14 cellular contexts compared by ENCODE assay signal in the genomic region with DNA sequence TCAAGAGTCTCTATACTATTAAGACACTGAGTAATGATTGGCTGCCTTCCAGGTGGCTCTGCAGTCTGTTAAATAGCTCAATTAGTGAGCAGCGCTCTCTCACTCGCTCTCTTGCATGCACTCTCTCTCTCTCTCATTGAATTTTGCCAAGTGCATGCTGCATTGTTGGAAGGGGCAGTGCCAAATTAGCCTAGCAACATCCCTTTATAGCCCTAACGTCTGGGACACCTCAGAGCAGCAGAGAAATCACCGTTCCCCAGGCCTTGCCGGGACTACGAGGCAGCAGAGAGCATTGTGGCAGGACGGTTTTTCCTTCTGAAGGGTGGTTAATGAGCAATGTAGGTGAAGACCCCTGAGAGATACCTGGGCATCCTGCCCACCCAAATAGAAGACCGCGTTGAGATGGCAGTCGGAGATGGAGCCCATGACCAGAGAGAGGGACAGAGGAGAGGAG.
DNase-seq lines count a peak whose midpoint lies in the region; TF ChIP-seq lines count a peak whose summit lies in the region.
"Had no signal": no experiment of that assay in that cellular context is flagged by ENCODE, and none has a peak within 500 bp of the region (broad histone marks: within the 10 kb centered on the region; RNA-seq: fewer than 3 reads in every experiment).

No MANE protein-coding gene starts in this region.

- peaks cover 2% of the 10 kb centered on the region for H3K27me3 Mint-ChIP-seq in endothelial cell (ENCODE audit: unreplicated experiment)
- H3K27me3 Mint-ChIP-seq: activated CD4-positive, alpha-beta T cell treated with anti-CD3 and anti-CD28 coated beads for 36 hours; central memory CD8-positive, alpha-beta T cell had no signal

- H3K27me3 ChIP-seq in layer of hippocampus (ENCODE audit: control insufficient read depth, insufficient read depth, low read length): no peaks in the 10 kb centered on the region
- H3K27me3 ChIP-seq: tibial nerve had no signal

- DNase-seq in AG10803 (ENCODE audit: low read depth) (peak; percentile 13), NCI-H1105 treated with DMSO at 0.1 percent for 48 hours (lab: John Stamatoyannopoulos, UW) (peak; percentile 94), amygdala (lab: John Stamatoyannopoulos, UW) (peak in 43 of 56 donors; percentile 9 to 78 (median 38)), Kasumi-1 (lab: John Stamatoyannopoulos, UW) (no peak), endothelial cell (ENCODE audit: low spot score) (no peak), SW 1271 (lab: John Stamatoyannopoulos, UW) (no peak)
- DNase-seq in stimulated activated CD8-positive, alpha-beta memory T cell treated with anti-CD3 and anti-CD28 coated beads, Interleukin-4, amount 100 ng/mL, for 48 hours: no peak
- DNase-seq: activated CD4-positive, alpha-beta T cell treated with anti-CD3 and anti-CD28 coated beads for 36 hours; EL had no signal

- H3K9me3 Mint-ChIP-seq in endothelial cell (ENCODE audit: unreplicated experiment): no peaks in the 10 kb centered on the region
- H3K9me3 Mint-ChIP-seq: activated T-helper 2 cell treated with anti-CD3 and anti-CD28 coated beads, Interferon-gamma antibody, Interleukin-2, Interleukin-4, amounts not matched to agents 10 μg/mL and 5 μg/mL and 100 μg/mL, durations not matched to agents 14 hours and 24 hours and 36 hours; central memory CD8-positive, alpha-beta T cell had no signal

- H3K27ac ChIP-seq in layer of hippocampus (ENCODE audit: low read depth, low read length): peak overlapping the region; percentile 49
- H3K27ac ChIP-seq: skin epidermis, tibial nerve had no signal

- no peak overlapping the region for H3K27ac Mint-ChIP-seq in endothelial cell (ENCODE audit: unreplicated experiment)
- H3K27ac Mint-ChIP-seq: activated CD4-positive, alpha-beta T cell treated with anti-CD3 and anti-CD28 coated beads for 36 hours; activated T-helper 2 cell treated with anti-CD3 and anti-CD28 coated beads, Interferon-gamma antibody, Interleukin-2, Interleukin-4, amounts not matched to agents 10 μg/mL and 5 μg/mL and 100 μg/mL, durations not matched to agents 14 hours and 24 hours and 36 hours had no signal

- no peak for TF ChIP-seq CTCF in AG10803 (conservative IDR thresholded peaks at IDR 0.05; ENCODE audit: low read length)
- no peak for TF ChIP-seq CTCF in endothelial cell (IDR thresholded peaks at IDR 0.05; ENCODE audit: unreplicated experiment)

- H3K4me3 ChIP-seq in AG10803 (ENCODE audit: low read length): no peak overlapping the region
- H3K4me3 ChIP-seq: skin epidermis, tibial nerve had no signal

- no peak overlapping the region for H3K4me3 Mint-ChIP-seq in endothelial cell (ENCODE audit: unreplicated experiment)
- H3K4me3 Mint-ChIP-seq: activated CD4-positive, alpha-beta T cell treated with anti-CD3 and anti-CD28 coated beads for 36 hours; central memory CD8-positive, alpha-beta T cell had no signal

- no peaks in the 10 kb centered on the region for H3K36me3 Mint-ChIP-seq in endothelial cell (ENCODE audit: low read depth, unreplicated experiment)

- H3K4me1 Mint-ChIP-seq in endothelial cell (ENCODE audit: unreplicated experiment): peaks cover 7% of the 10 kb centered on the region
- H3K4me1 Mint-ChIP-seq: activated CD4-positive, alpha-beta T cell treated with anti-CD3 and anti-CD28 coated beads for 36 hours; central memory CD8-positive, alpha-beta T cell had no signal

Comparison
In these comparisons a context has a peak if more than half of its experiments do, and no peak if none do; other contexts are left out.
1. DNase-seq: peak in AG10803 (single experiment), NCI-H1105 treated with DMSO at 0.1 percent for 48 hours (single experiment) and amygdala (43 of 56); none in stimulated activated CD8-positive, alpha-beta memory T cell treated with anti-CD3 and anti-CD28 coated beads, Interleukin-4, amount 100 ng/mL, for 48 hours (single experiment), Kasumi-1 (0 of 2), endothelial cell (single experiment) and SW 1271 (0 of 2).